In genomic region chr16:10182186-10182683, GRCh38 we compare ENCODE assay signal across 9 cellular contexts. TPM values are rescaled to one million over a fixed set of nuclear protein-coding genes. Genes with fewer than 3 reads are reported as not detected.
DNase-seq lines count a peak whose midpoint lies in the region; ATAC-seq, FAIRE-seq and TF ChIP-seq lines count a peak whose summit lies in the region.
"Had no signal": no experiment of that assay in that cellular context is flagged by ENCODE, and none has a peak within 500 bp of the region (broad histone marks: within the 10 kb centered on the region; RNA-seq: fewer than 3 reads in every experiment).

Gene GRIN2A (minus strand): TSS chr16:10182428. CDS start chr16:10180411, 2,017 bp downstream.

- TF ChIP-seq CTCF in A549 (IDR thresholded peaks at IDR 0.05) (no peak), endothelial cell of umbilical vein (IDR thresholded peaks at IDR 0.05; ENCODE audit: extremely low read depth in 1 of 2, insufficient read depth in 1 of 2, low read depth in 1 of 2, low read length in 2 of 2) (no peak), neural cell (IDR thresholded peaks at IDR 0.05; ENCODE audit: poor library complexity, severe bottlenecking) (no peak)

- FAIRE-seq in A549 (lab: Jason Lieb, UNC) (no peak), endothelial cell of umbilical vein (lab: Jason Lieb, UNC) (no peak)

- DNase-seq in A549 (ENCODE audit: low read depth in 1 of 2, low spot score in 1 of 2) (no peak), endothelial cell of umbilical vein (ENCODE audit: low read depth, low spot score) (no peak), NCI-H69 (lab: John Stamatoyannopoulos, UW) (no peak), NCI-H1105 (lab: John Stamatoyannopoulos, UW) (no peak)
- DNase-seq: SHP77 had no signal

- WGBS in A549 (ENCODE audit: missing lambda C conversion rate): 38% methylated on average over 18 of the region's 29 CpGs

- TF ChIP-seq POLR2A in A549 (IDR thresholded peaks at IDR 0.05; ENCODE audit: low read length) (no peak), endothelial cell of umbilical vein (IDR thresholded peaks at IDR 0.05; ENCODE audit: low read depth, low read length) (no peak)

- H3K79me2 ChIP-seq in endothelial cell of umbilical vein (ENCODE audit: control insufficient read depth, insufficient read depth, low read length): no peaks in the 10 kb centered on the region
- H3K79me2 ChIP-seq in neural cell (replicated peaks; ENCODE audit: insufficient read depth, low read length): no peaks in the 10 kb centered on the region

- H3F3A ChIP-seq in neural cell (ENCODE audit: insufficient read depth, low read length, poor library complexity, severe bottlenecking): no peaks in the 10 kb centered on the region

- H3K9me1 ChIP-seq in endothelial cell of umbilical vein (replicated peaks; ENCODE audit: control insufficient read depth, extremely low read depth, insufficient read depth, low read length): no peaks in the 10 kb centered on the region

- H3K9ac ChIP-seq in HUES48 (ENCODE audit: low read depth, low read length) (0 out of 2 replicates have a peak within 1 kb of the TSS, but pooled peaks have one; percentile 13), endothelial cell of umbilical vein (replicated peaks; ENCODE audit: extremely low read depth, insufficient read depth, low read length) (no peak within 1 kb of the TSS), neural cell (ENCODE audit: low read length) (peak within 1 kb of the TSS; percentile 65)

- CTCF ChIA-PET in A549 (lab: Yijun Ruan, JAX): interaction anchor here (0.7 to 3.8 kb wide), 11 partner anchors 11 to 1615 kb away, joined by 3 to 27 read pairs (median 4); no protein-coding TSS in a partner anchor
- CTCF ChIA-PET in endothelial cell of umbilical vein (lab: Charles Lee): interaction anchor here (1.0 to 4.5 kb wide), 10 partner anchors 327 to 1615 kb away, joined by 3 to 43 read pairs (median 6); no protein-coding TSS in a partner anchor

- H3K4me1 ChIP-seq in A549 (peaks cover 10% of the 10 kb centered on the region; the same call in 2 of the 3 replicates), HUES48 (ENCODE audit: control insufficient read depth, insufficient read depth, low read length) (peaks cover 6% of the 10 kb centered on the region), endothelial cell of umbilical vein (ENCODE audit: control insufficient read depth, extremely low read depth, insufficient read depth, low read length) (no peaks in the 10 kb centered on the region)

- H3K27me3 ChIP-seq in HUES48 (ENCODE audit: control insufficient read depth, insufficient read depth, low read length): peaks cover 72% of the 10 kb centered on the region
- peaks cover 10 to 14% of the 10 kb centered on the region in 2 experiments for H3K27me3 ChIP-seq in endothelial cell of umbilical vein (ENCODE audit: control insufficient read depth in 2 of 2, insufficient read depth in 2 of 2, low read length in 2 of 2)
- peaks cover 45% of the 10 kb centered on the region for H3K27me3 ChIP-seq in neural cell (ENCODE audit: insufficient read depth, low read depth, low read length)

- dilution Hi-C loops in endothelial cell of umbilical vein (cut with MboI; ENCODE audit: extremely low pct_ligation_motif_present, low sequenced_read_pairs): no loop called here

- H4K20me1 ChIP-seq in endothelial cell of umbilical vein (replicated peaks; ENCODE audit: control insufficient read depth, extremely low read depth, insufficient read depth, low read length): no peaks in the 10 kb centered on the region
- no peaks in the 10 kb centered on the region for H4K20me1 ChIP-seq in neural cell (ENCODE audit: insufficient read depth)

- no peak within 1 kb of the TSS for H3K27ac ChIP-seq in A549
- no peak within 1 kb of the TSS for H3K27ac ChIP-seq in HUES48 (ENCODE audit: low read depth, low read length)
- H3K27ac ChIP-seq in endothelial cell of umbilical vein (ENCODE audit: insufficient read depth, low read depth, low read length): no peak within 1 kb of the TSS
- no peak within 1 kb of the TSS for H3K27ac ChIP-seq in neural cell (ENCODE audit: low read length)

- ATAC-seq in A549 (peak in 1 of 2 experiments; percentile 5; a peak in 1 of 6 replicates), GM19328 (IDR thresholded peaks at IDR 0.05; ENCODE audit: unreplicated experiment) (no peak), GM21447 (IDR thresholded peaks at IDR 0.05; ENCODE audit: unreplicated experiment) (no peak)

- no peaks in the 10 kb centered on the region for H3K9me3 ChIP-seq in A549
- H3K9me3 ChIP-seq in HUES48 (ENCODE audit: control insufficient read depth, insufficient read depth, low read length): no peaks in the 10 kb centered on the region
- H3K9me3 ChIP-seq in endothelial cell of umbilical vein (replicated peaks; ENCODE audit: control insufficient read depth, insufficient read depth, low read length): no peaks in the 10 kb centered on the region
- H3K9me3 ChIP-seq in neural cell (ENCODE audit: low read length): no peaks in the 10 kb centered on the region

- H3K9me2 ChIP-seq in neural cell (ENCODE audit: insufficient read depth, low read length): no peaks in the 10 kb centered on the region

- TF ChIP-seq EP300 in A549 (IDR thresholded peaks at IDR 0.05) (no peak), neural cell (conservative IDR thresholded peaks at IDR 0.05; ENCODE audit: poor library complexity, severe bottlenecking) (no peak)

- H2AFZ ChIP-seq in endothelial cell of umbilical vein (ENCODE audit: low read depth, low read length) (peak within 1 kb of the TSS; percentile 23), neural cell (ENCODE audit: low read depth, low read length) (peak within 1 kb of the TSS; percentile 56)

- H3K4me2 ChIP-seq in A549 (peak within 1 kb of the TSS; percentile 77), endothelial cell of umbilical vein (ENCODE audit: insufficient read depth, low read length) (no peak within 1 kb of the TSS), neural cell (ENCODE audit: low read length) (peak within 1 kb of the TSS; percentile 79)

- H3K4me3 ChIP-seq in A549 (peak within 1 kb of the TSS; percentile 35), HUES48 (ENCODE audit: low read depth, low read length) (peak within 1 kb of the TSS; percentile 65), endothelial cell of umbilical vein (replicated peaks in 1 of 3; ENCODE audit: insufficient read depth in 1 of 3, low read depth in 1 of 3, low read length in 3 of 3) (no peak within 1 kb of the TSS), neural cell (ENCODE audit: low read length) (peak within 1 kb of the TSS; percentile 85)

- POLR2A ChIA-PET in A549 (lab: Yijun Ruan, JAX) (no interaction called here), endothelial cell of umbilical vein (lab: Charles Lee) (no interaction called here)

- intact Hi-C loops in endothelial cell of umbilical vein (cut with micrococcal nuclease): loop anchor here (5.0 kb wide), 2 partner anchors 1275 to 1615 kb away; no protein-coding TSS in a partner anchor

- H3K36me3 ChIP-seq in HUES48 (ENCODE audit: control insufficient read depth, insufficient read depth, low read length) (no peaks in the 10 kb centered on the region), endothelial cell of umbilical vein (ENCODE audit: control insufficient read depth in 2 of 2, extremely low read depth in 1 of 2, insufficient read depth in 2 of 2, low read length in 2 of 2) (no peaks in the 10 kb centered on the region), neural cell (ENCODE audit: insufficient read depth, low read length) (no peaks in the 10 kb centered on the region)

- no TSS peak for BruUV-seq in endothelial cell of umbilical vein (replicated peaks; lab: Mats Ljungman, UMichigan)

- TF ChIP-seq RAD21 in A549 (conservative IDR thresholded peaks at IDR 0.05 in 1 of 2, IDR thresholded peaks at IDR 0.05 in 1 of 2) (no peak), neural cell (conservative IDR thresholded peaks at IDR 0.05) (no peak)

TF ChIP-seq in A549, 52 proteins besides CTCF, POLR2A, EP300 and RAD21 (continues in another document):
- no peak for TF ChIP-seq TP53 (CRISPR knock-in tag; IDR thresholded peaks at IDR 0.05)
- no peak for TF ChIP-seq BHLHE40 (IDR thresholded peaks at IDR 0.05; ENCODE audit: low read depth, low read length)

TF ChIP-seq in endothelial cell of umbilical vein, 7 proteins besides CTCF, POLR2A, EP300 and RAD21 (continues in another document):
- TF ChIP-seq POLR2AphosphoS5 (IDR thresholded peaks at IDR 0.05; ENCODE audit: insufficient read depth, low read depth, low read length) (no peak), JUN (IDR thresholded peaks at IDR 0.05; ENCODE audit: borderline replicate concordance, insufficient read depth, insufficient read length, low read depth) (no peak), FOS (IDR thresholded peaks at IDR 0.05; ENCODE audit: borderline replicate concordance, insufficient read depth, low read length) (no peak), GATA2 (IDR thresholded peaks at IDR 0.05; ENCODE audit: insufficient read depth, insufficient read length, low read depth, low read length) (no peak), EZH2 (IDR thresholded peaks at IDR 0.05; ENCODE audit: borderline replicate concordance, low read depth, low read length, severe bottlenecking) (no peak)

TF ChIP-seq in neural cell, 6 proteins besides CTCF, POLR2A, EP300 and RAD21 (continues in another document):
- TF ChIP-seq MXI1 (conservative IDR thresholded peaks at IDR 0.05; ENCODE audit: poor library complexity, severe bottlenecking) (no peak), TAF1 (IDR thresholded peaks at IDR 0.05; ENCODE audit: low read depth) (no peak)

RNA-seq across cellular contexts. Expression of gene GRIN2A, which starts in this region (rescaled TPM):
- polyA plus RNA-seq in A549 (2011; rRNA removed) (not detected in 2 replicates), A549 (2017; fragmentation: RNase III; extraction: RNeasy Plus Mini Kit Qiagen cat#74134 plus additional on column Dnase treatment) (not detected in 3 replicates), endothelial cell of umbilical vein (not detected in 2 replicates), neural cell (0.11 and 0.14 TPM in 2 replicates)
- not detected in 2 replicates for polyA plus RNA-seq in A549 (2012; cell fraction: cytosol; rRNA removed)
- polyA plus RNA-seq in A549 (2012; cell fraction: nucleus; rRNA removed): not detected in 2 replicates
- not detected in 2 replicates for polyA minus RNA-seq in A549 (2011; rRNA and poly(A)+ RNA removed)
- total RNA-seq in endothelial cell of umbilical vein: not detected in 2 replicates
- not detected in 2 replicates for polyA plus RNA-seq in endothelial cell of umbilical vein (2011; cell fraction: cytosol; rRNA removed)
- not detected in 2 replicates for polyA plus RNA-seq in endothelial cell of umbilical vein (2011; cell fraction: nucleus; rRNA removed)
- not detected in 2 replicates for polyA plus RNA-seq in endothelial cell of umbilical vein (2012)
- polyA minus RNA-seq in endothelial cell of umbilical vein (not detected in 2 replicates), neural cell (0.49 and 1.3 TPM in 2 replicates)
- not detected for polyA minus RNA-seq in endothelial cell of umbilical vein (2011; cell fraction: cytosol; rRNA and poly(A)+ RNA removed)
- not detected in 2 replicates for polyA minus RNA-seq in endothelial cell of umbilical vein (2011; cell fraction: nucleus; rRNA and poly(A)+ RNA removed)

Comparison
In these comparisons a context has a peak if more than half of its experiments do, and no peak if none do; other contexts are left out.
1. H3K4me3 ChIP-seq: peak in A549 (single experiment), HUES48 (single experiment) and neural cell (single experiment); none in endothelial cell of umbilical vein (0 of 3).